In the genomic region with DNA sequence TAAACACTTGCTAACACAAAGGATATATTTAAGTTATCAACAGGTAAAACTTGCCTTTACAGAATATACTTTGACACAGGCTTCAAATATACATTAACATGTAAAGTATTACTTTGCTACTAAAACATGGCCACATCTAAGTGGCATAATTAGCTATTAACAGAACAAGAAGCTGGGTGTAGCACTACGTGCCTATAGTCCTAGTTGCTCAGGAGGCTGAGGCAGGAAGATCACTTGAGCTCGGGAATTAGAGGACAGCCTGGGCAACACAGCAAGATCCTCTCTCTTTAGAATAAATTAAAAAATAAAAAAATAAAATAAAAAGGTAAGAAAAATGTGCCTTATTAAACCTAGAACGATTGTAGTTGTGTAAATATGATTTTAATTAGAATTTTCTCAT, we compare ENCODE assay signal across 2 cellular contexts.
A peak's percentile ranks its signal among the peaks of the same experiment; 100 is the strongest.
TF ChIP-seq lines count a peak whose summit lies in the region.

No MANE protein-coding gene starts in this region.

TF ChIP-seq in HEK293, 187 proteins besides CTCF, POLR2A, EP300 and RAD21 (continued from another document):
- 0 out of 2 replicates have a peak, but pooled peaks have one; percentile 26 for TF ChIP-seq ZNF121 (tag by site-specific recombination; IDR thresholded peaks at IDR 0.05)
- TF ChIP-seq, protein P1, sequence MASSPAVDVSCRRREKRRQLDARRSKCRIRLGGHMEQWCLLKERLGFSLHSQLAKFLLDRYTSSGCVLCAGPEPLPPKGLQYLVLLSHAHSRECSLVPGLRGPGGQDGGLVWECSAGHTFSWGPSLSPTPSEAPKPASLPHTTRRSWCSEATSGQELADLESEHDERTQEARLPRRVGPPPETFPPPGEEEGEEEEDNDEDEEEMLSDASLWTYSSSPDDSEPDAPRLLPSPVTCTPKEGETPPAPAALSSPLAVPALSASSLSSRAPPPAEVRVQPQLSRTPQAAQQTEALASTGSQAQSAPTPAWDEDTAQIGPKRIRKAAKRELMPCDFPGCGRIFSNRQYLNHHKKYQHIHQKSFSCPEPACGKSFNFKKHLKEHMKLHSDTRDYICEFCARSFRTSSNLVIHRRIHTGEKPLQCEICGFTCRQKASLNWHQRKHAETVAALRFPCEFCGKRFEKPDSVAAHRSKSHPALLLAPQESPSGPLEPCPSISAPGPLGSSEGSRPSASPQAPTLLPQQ (tag by site-specific recombination; IDR thresholded peaks at IDR 0.05): no peak
- TF ChIP-seq ZNF792 (tag by site-specific recombination; IDR thresholded peaks at IDR 0.05): no peak

TF ChIP-seq in K562, 482 proteins besides CTCF, POLR2A, EP300 and RAD21 (continued from another document):
- TF ChIP-seq, protein P2, sequence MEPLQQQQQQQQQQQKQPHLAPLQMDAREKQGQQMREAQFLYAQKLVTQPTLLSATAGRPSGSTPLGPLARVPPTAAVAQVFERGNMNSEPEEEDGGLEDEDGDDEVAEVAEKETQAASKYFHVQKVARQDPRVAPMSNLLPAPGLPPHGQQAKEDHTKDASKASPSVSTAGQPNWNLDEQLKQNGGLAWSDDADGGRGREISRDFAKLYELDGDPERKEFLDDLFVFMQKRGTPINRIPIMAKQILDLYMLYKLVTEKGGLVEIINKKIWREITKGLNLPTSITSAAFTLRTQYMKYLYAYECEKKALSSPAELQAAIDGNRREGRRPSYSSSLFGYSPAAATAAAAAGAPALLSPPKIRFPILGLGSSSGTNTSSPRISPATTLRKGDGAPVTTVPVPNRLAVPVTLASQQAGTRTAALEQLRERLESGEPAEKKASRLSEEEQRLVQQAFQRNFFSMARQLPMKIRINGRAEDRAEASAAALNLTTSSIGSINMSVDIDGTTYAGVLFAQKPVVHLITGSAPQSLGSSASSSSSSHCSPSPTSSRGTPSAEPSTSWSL (CRISPR knock-in tag; IDR thresholded peaks at IDR 0.05; ENCODE audit: borderline replicate concordance): no peak
- TF ChIP-seq GTF2E2 (tag; IDR thresholded peaks at IDR 0.05): no peak
- TF ChIP-seq, protein P3, sequence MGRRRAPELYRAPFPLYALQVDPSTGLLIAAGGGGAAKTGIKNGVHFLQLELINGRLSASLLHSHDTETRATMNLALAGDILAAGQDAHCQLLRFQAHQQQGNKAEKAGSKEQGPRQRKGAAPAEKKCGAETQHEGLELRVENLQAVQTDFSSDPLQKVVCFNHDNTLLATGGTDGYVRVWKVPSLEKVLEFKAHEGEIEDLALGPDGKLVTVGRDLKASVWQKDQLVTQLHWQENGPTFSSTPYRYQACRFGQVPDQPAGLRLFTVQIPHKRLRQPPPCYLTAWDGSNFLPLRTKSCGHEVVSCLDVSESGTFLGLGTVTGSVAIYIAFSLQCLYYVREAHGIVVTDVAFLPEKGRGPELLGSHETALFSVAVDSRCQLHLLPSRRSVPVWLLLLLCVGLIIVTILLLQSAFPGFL (CRISPR knock-in tag; IDR thresholded peaks at IDR 0.05): no peak
